In genomic region chr11:120168960-120169681, GRCh38 we compare ENCODE assay signal across 7 cellular contexts. TPM values are rescaled to one million over a fixed set of nuclear protein-coding genes. Genes with fewer than 3 reads are reported as not detected.
A peak's percentile ranks its signal among the peaks of the same experiment; 100 is the strongest.
DNase-seq lines count a peak whose midpoint lies in the region; ATAC-seq, FAIRE-seq and TF ChIP-seq lines count a peak whose summit lies in the region.

No MANE protein-coding gene starts in this region.

- H3K36me3 Mint-ChIP-seq in activated CD4-positive, alpha-beta T cell treated with anti-CD3 and anti-CD28 coated beads, Interleukin-2, amount 10 ng/mL, durations not matched to agents 7 days and 5 days (ENCODE audit: low read depth): no peaks in the 10 kb centered on the region

- peaks cover 5% of the 10 kb centered on the region for H3K4me1 Mint-ChIP-seq in activated CD4-positive, alpha-beta T cell treated with anti-CD3 and anti-CD28 coated beads, Interleukin-2, amount 10 ng/mL, durations not matched to agents 7 days and 5 days

- 1% methylated on average over 71 of the region's 71 CpGs for WGBS in liver

- peak; percentile 49 for DNase-seq in GM12892 (ENCODE audit: insufficient read length)
- DNase-seq in NCI-H1930 (lab: John Stamatoyannopoulos, UW): peak; percentile 33 to 71
- DNase-seq in activated CD4-positive, alpha-beta T cell treated with anti-CD3 and anti-CD28 coated beads, Interleukin-2, amount 10 ng/mL, durations not matched to agents 7 days and 5 days: peak; percentile 49
- peak; percentile 27 to 76 for DNase-seq in dermis microvascular lymphatic vessel endothelial cell (ENCODE audit: low read depth in 2 of 2)
- peak; percentile 67 to 71 for DNase-seq in stimulated activated CD4-positive, alpha-beta T cell treated with anti-CD3 and anti-CD28 coated beads, Interleukin-2, amount 100 ng/mL, for 48 hours

- FAIRE-seq in GM12892 (lab: Jason Lieb, UNC): no peak

- H3K27me3 ChIP-seq in liver (ENCODE audit: control insufficient read depth in 4 of 4, insufficient read depth in 4 of 4, low read length in 3 of 4): no peaks in the 10 kb centered on the region

- peak overlapping the region in 1 of 2 donors; percentile 36 for H3K9ac ChIP-seq in liver (ENCODE audit: low read depth in 1 of 2, low read length in 2 of 2)

- H3K9me3 ChIP-seq in liver (ENCODE audit: control insufficient read depth in 4 of 4, low read length in 3 of 4): no peaks in the 10 kb centered on the region

- TF ChIP-seq RAD21 in liver (IDR thresholded peaks at IDR 0.05): peak; percentile 8 to 53

- no peaks in the 10 kb centered on the region for H3K36me3 ChIP-seq in liver (ENCODE audit: control insufficient read depth in 4 of 4, insufficient read depth in 3 of 4, low read depth in 1 of 4, low read length in 3 of 4)

- CTCF ChIA-PET in activated CD4-positive, alpha-beta T cell treated with anti-CD3 and anti-CD28 coated beads, Interleukin-2, amount 10 ng/mL, durations not matched to agents 7 days and 5 days (lab: Charles Lee): interaction anchor here (0.9 to 1.6 kb wide), 3 partner anchors 8 to 55 kb away, joined by 3 to 6 read pairs (median 4); no protein-coding TSS in a partner anchor

- H3K27ac Mint-ChIP-seq in activated CD4-positive, alpha-beta T cell treated with anti-CD3 and anti-CD28 coated beads, Interleukin-2, amount 10 ng/mL, durations not matched to agents 7 days and 5 days: no peak overlapping the region

- H3K4me1 ChIP-seq in liver (ENCODE audit: control insufficient read depth in 4 of 4, insufficient read depth in 4 of 4, low read length in 3 of 4): peaks cover 6 to 27% (median 15%) of the 10 kb centered on the region in 4 donors

- H3K27ac ChIP-seq in liver (ENCODE audit: low read depth in 1 of 2, low read length in 2 of 2): peak overlapping the region; percentile 21 to 57

- no peak for TF ChIP-seq POLR2A in GM12892 (IDR thresholded peaks at IDR 0.05; ENCODE audit: low read depth, low read length)

- peaks cover 69% of the 10 kb centered on the region for H3K27me3 Mint-ChIP-seq in activated CD4-positive, alpha-beta T cell treated with anti-CD3 and anti-CD28 coated beads, Interleukin-2, amount 10 ng/mL, durations not matched to agents 7 days and 5 days

- H3K9me3 Mint-ChIP-seq in activated CD4-positive, alpha-beta T cell treated with anti-CD3 and anti-CD28 coated beads, Interleukin-2, amount 10 ng/mL, durations not matched to agents 7 days and 5 days: no peaks in the 10 kb centered on the region

- peak; percentile 81 for TF ChIP-seq CTCF in liver (IDR thresholded peaks at IDR 0.05; ENCODE audit: low read depth, low read length, missing input control)

- peak overlapping the region; percentile 58 for H3K4me3 Mint-ChIP-seq in activated CD4-positive, alpha-beta T cell treated with anti-CD3 and anti-CD28 coated beads, Interleukin-2, amount 10 ng/mL, durations not matched to agents 7 days and 5 days

- H3K4me3 ChIP-seq in liver (ENCODE audit: low read depth in 1 of 3, low read length in 3 of 3): peak overlapping the region in 2 of 3 donors; percentile 11 to 45

- POLR2A ChIA-PET in activated CD4-positive, alpha-beta T cell treated with anti-CD3 and anti-CD28 coated beads, Interleukin-2, amount 10 ng/mL, durations not matched to agents 7 days and 5 days (lab: Charles Lee): no interaction called here

- no peak for ATAC-seq in GM19324 (IDR thresholded peaks at IDR 0.05; ENCODE audit: low FRiP score, unreplicated experiment)

TF ChIP-seq in liver, 16 proteins besides CTCF, POLR2A, EP300 and RAD21:
- TF ChIP-seq TAF1 (conservative IDR thresholded peaks at IDR 0.05): no peak
- TF ChIP-seq ZBTB33 (IDR thresholded peaks at IDR 0.05): no peak
- no peak for TF ChIP-seq ATF3 (IDR thresholded peaks at IDR 0.05)
- TF ChIP-seq GABPA (IDR thresholded peaks at IDR 0.05 in 1 of 2, conservative IDR thresholded peaks at IDR 0.05 in 1 of 2): no peak
- no peak for TF ChIP-seq EGR1 (IDR thresholded peaks at IDR 0.05; ENCODE audit: low read depth in 2 of 2)
- TF ChIP-seq HNF4G (IDR thresholded peaks at IDR 0.05): no peak
- peak; percentile 28 for TF ChIP-seq YY1 (IDR thresholded peaks at IDR 0.05)

RNA-seq across cellular contexts. Expression of gene TRIM29, which starts 31.2 kb away (rescaled TPM):
- polyA plus RNA-seq in GM12892 (2012; ENCODE audit: missing spikeins): 0.95 TPM
- total RNA-seq in activated CD4-positive, alpha-beta T cell treated with anti-CD3 and anti-CD28 coated beads, Interleukin-2, amount 10 ng/mL, durations not matched to agents 7 days and 5 days: not detected
- total RNA-seq in dermis microvascular lymphatic vessel endothelial cell (not detected in 2 replicates), liver (under 1 TPM; 0.33 to 0.37 TPM)
- polyA plus RNA-seq in liver: under 1 TPM; 0.22 to 0.89 TPM

RNA-seq across cellular contexts. Expression of gene OAF, which starts 41.7 kb away (rescaled TPM):
- polyA plus RNA-seq in GM12892 (2012; ENCODE audit: missing spikeins): 0.61 TPM
- total RNA-seq in activated CD4-positive, alpha-beta T cell treated with anti-CD3 and anti-CD28 coated beads, Interleukin-2, amount 10 ng/mL, durations not matched to agents 7 days and 5 days: 1 to 10 TPM; 1.7 to 3.4 TPM
- 21.7 and 27.4 TPM in 2 replicates for total RNA-seq in dermis microvascular lymphatic vessel endothelial cell
- total RNA-seq in liver: 10 to 100 TPM; 15.0 to 89.4 TPM
- polyA plus RNA-seq in liver: 100 to 1,000 TPM in 1 of 2 donors, 10 to 100 TPM in 1; 74.6 to 151 TPM
